In the genomic region with DNA sequence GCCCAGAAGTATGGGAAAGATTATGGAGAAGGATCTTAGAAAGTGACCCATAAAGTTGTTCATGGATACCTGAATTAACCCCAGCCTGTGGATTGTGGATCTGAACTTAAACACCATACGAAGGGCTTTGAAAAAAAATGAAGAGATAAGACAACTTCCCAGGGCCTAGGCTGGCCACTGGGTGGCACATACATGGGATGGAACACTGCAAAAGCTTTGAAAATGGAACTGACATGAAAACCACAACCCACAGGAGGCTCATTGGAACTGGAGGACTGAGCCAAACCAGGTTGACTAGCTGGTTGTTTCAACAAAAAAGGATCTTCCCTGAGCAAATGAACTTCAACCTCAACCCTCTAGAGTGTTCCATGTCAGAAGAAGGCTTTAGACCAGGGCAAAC, we compare ENCODE assay signal across 1 cellular context.
A peak's percentile ranks its signal among the peaks of the same experiment; 100 is the strongest.
TF ChIP-seq lines count a peak whose summit lies in the region.

No MANE protein-coding gene starts in this region.

TF ChIP-seq in SK-N-SH treated with all-trans-retinoic acid at 6 μM for 48 hours, 23 proteins besides CTCF, POLR2A, EP300 and RAD21:
- TF ChIP-seq, protein P1, sequence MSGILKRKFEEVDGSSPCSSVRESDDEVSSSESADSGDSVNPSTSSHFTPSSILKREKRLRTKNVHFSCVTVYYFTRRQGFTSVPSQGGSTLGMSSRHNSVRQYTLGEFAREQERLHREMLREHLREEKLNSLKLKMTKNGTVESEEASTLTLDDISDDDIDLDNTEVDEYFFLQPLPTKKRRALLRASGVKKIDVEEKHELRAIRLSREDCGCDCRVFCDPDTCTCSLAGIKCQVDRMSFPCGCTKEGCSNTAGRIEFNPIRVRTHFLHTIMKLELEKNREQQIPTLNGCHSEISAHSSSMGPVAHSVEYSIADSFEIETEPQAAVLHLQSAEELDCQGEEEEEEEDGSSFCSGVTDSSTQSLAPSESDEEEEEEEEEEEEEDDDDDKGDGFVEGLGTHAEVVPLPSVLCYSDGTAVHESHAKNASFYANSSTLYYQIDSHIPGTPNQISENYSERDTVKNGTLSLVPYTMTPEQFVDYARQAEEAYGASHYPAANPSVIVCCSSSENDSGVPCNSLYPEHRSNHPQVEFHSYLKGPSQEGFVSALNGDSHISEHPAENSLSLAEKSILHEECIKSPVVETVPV (CRISPR knock-in tag; IDR thresholded peaks at IDR 0.05) = no peak
- TF ChIP-seq, protein P2, sequence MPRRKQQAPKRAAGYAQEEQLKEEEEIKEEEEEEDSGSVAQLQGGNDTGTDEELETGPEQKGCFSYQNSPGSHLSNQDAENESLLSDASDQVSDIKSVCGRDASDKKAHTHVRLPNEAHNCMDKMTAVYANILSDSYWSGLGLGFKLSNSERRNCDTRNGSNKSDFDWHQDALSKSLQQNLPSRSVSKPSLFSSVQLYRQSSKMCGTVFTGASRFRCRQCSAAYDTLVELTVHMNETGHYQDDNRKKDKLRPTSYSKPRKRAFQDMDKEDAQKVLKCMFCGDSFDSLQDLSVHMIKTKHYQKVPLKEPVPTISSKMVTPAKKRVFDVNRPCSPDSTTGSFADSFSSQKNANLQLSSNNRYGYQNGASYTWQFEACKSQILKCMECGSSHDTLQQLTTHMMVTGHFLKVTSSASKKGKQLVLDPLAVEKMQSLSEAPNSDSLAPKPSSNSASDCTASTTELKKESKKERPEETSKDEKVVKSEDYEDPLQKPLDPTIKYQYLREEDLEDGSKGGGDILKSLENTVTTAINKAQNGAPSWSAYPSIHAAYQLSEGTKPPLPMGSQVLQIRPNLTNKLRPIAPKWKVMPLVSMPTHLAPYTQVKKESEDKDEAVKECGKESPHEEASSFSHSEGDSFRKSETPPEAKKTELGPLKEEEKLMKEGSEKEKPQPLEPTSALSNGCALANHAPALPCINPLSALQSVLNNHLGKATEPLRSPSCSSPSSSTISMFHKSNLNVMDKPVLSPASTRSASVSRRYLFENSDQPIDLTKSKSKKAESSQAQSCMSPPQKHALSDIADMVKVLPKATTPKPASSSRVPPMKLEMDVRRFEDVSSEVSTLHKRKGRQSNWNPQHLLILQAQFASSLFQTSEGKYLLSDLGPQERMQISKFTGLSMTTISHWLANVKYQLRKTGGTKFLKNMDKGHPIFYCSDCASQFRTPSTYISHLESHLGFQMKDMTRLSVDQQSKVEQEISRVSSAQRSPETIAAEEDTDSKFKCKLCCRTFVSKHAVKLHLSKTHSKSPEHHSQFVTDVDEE (CRISPR knock-in tag; IDR thresholded peaks at IDR 0.05) = no peak
- TF ChIP-seq, protein P3, sequence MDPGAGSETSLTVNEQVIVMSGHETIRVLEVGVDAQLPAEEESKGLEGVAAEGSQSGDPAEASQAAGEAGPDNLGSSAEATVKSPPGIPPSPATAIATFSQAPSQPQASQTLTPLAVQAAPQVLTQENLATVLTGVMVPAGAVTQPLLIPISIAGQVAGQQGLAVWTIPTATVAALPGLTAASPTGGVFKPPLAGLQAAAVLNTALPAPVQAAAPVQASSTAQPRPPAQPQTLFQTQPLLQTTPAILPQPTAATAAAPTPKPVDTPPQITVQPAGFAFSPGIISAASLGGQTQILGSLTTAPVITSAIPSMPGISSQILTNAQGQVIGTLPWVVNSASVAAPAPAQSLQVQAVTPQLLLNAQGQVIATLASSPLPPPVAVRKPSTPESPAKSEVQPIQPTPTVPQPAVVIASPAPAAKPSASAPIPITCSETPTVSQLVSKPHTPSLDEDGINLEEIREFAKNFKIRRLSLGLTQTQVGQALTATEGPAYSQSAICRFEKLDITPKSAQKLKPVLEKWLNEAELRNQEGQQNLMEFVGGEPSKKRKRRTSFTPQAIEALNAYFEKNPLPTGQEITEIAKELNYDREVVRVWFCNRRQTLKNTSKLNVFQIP (CRISPR knock-in tag; IDR thresholded peaks at IDR 0.05; ENCODE audit: borderline replicate concordance, low read depth) = no peak
- TF ChIP-seq TOX (CRISPR knock-in tag; IDR thresholded peaks at IDR 0.05; ENCODE audit: borderline replicate concordance) = 0 out of 2 replicates have a peak, but pooled peaks have one; percentile 16
- no peak for TF ChIP-seq ZFP30 (CRISPR knock-in tag; IDR thresholded peaks at IDR 0.05)
- TF ChIP-seq SNAI2 (CRISPR knock-in tag; IDR thresholded peaks at IDR 0.05) = no peak
- no peak for TF ChIP-seq TCF4 (CRISPR knock-in tag; IDR thresholded peaks at IDR 0.05; ENCODE audit: borderline replicate concordance)
- TF ChIP-seq ZNF70 (CRISPR knock-in tag; IDR thresholded peaks at IDR 0.05) = no peak
- TF ChIP-seq BACH2 (CRISPR knock-in tag; IDR thresholded peaks at IDR 0.05; ENCODE audit: borderline replicate concordance) = no peak
- TF ChIP-seq ZNF565 (CRISPR knock-in tag; conservative IDR thresholded peaks at IDR 0.05; ENCODE audit: low read depth) = peak; percentile 14; the same call in 1 of the 2 replicates
- no peak for TF ChIP-seq ZC3H10 (CRISPR knock-in tag; IDR thresholded peaks at IDR 0.05)
- no peak; the same call in 1 of the 2 replicates for TF ChIP-seq ZFP3 (CRISPR knock-in tag; IDR thresholded peaks at IDR 0.05)
- no peak for TF ChIP-seq ARNTL (CRISPR knock-in tag; IDR thresholded peaks at IDR 0.05; ENCODE audit: borderline replicate concordance, low read depth)
- TF ChIP-seq, protein P4, sequence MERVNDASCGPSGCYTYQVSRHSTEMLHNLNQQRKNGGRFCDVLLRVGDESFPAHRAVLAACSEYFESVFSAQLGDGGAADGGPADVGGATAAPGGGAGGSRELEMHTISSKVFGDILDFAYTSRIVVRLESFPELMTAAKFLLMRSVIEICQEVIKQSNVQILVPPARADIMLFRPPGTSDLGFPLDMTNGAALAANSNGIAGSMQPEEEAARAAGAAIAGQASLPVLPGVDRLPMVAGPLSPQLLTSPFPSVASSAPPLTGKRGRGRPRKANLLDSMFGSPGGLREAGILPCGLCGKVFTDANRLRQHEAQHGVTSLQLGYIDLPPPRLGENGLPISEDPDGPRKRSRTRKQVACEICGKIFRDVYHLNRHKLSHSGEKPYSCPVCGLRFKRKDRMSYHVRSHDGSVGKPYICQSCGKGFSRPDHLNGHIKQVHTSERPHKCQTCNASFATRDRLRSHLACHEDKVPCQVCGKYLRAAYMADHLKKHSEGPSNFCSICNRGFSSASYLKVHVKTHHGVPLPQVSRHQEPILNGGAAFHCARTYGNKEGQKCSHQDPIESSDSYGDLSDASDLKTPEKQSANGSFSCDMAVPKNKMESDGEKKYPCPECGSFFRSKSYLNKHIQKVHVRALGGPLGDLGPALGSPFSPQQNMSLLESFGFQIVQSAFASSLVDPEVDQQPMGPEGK (CRISPR knock-in tag; IDR thresholded peaks at IDR 0.05; ENCODE audit: borderline replicate concordance) = no peak
- no peak for TF ChIP-seq GLIS3 (CRISPR knock-in tag; IDR thresholded peaks at IDR 0.05)
- no peak for TF ChIP-seq ISL1 (CRISPR knock-in tag; IDR thresholded peaks at IDR 0.05)
- TF ChIP-seq, protein P5, sequence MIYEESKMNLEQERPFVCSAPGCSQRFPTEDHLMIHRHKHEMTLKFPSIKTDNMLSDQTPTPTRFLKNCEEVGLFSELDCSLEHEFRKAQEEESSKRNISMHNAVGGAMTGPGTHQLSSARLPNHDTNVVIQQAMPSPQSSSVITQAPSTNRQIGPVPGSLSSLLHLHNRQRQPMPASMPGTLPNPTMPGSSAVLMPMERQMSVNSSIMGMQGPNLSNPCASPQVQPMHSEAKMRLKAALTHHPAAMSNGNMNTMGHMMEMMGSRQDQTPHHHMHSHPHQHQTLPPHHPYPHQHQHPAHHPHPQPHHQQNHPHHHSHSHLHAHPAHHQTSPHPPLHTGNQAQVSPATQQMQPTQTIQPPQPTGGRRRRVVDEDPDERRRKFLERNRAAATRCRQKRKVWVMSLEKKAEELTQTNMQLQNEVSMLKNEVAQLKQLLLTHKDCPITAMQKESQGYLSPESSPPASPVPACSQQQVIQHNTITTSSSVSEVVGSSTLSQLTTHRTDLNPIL (CRISPR knock-in tag; IDR thresholded peaks at IDR 0.05; ENCODE audit: low read depth) = no peak
- no peak for TF ChIP-seq RARB (CRISPR knock-in tag; IDR thresholded peaks at IDR 0.05)
- TF ChIP-seq OSR1 (CRISPR knock-in tag; IDR thresholded peaks at IDR 0.05) = no peak
- TF ChIP-seq CSDC2 (CRISPR knock-in tag; IDR thresholded peaks at IDR 0.05) = peak; percentile 25; the same call in 1 of the 2 replicates
- no peak for TF ChIP-seq PPARA (CRISPR knock-in tag; IDR thresholded peaks at IDR 0.05; ENCODE audit: borderline replicate concordance)
- TF ChIP-seq ZNF8 (CRISPR knock-in tag; IDR thresholded peaks at IDR 0.05) = no peak
- TF ChIP-seq ESRRG (CRISPR knock-in tag; IDR thresholded peaks at IDR 0.05) = no peak
